Comparison of ENCODE assay signal across 16 cellular contexts in genomic region chr1:43048601-43049011, GRCh38.
A peak's percentile ranks its signal among the peaks of the same experiment; 100 is the strongest.
DNase-seq lines count a peak whose midpoint lies in the region; TF ChIP-seq lines count a peak whose summit lies in the region.
"Had no signal": no experiment of that assay in that cellular context is flagged by ENCODE, and none has a peak within 500 bp of the region (broad histone marks: within the 10 kb centered on the region; RNA-seq: fewer than 3 reads in every experiment).

No MANE protein-coding gene starts in this region.

- H3K4me1 ChIP-seq in Caco-2, result peaks cover 84% of the 10 kb centered on the region
- H3K4me1 ChIP-seq: colonic mucosa had no signal

- no peak for TF ChIP-seq CTCF in retinal pigment epithelial cell (conservative IDR thresholded peaks at IDR 0.05; ENCODE audit: low read depth, low read length)
- TF ChIP-seq CTCF in Caco-2 (IDR thresholded peaks at IDR 0.05; ENCODE audit: insufficient read depth in 1 of 2, low read depth in 1 of 2, low read length in 1 of 2, severe bottlenecking in 1 of 2, unreplicated experiment in 1 of 2), result no peak

- H3K4me1 Mint-ChIP-seq in Caco-2 (ENCODE audit: low read depth, unreplicated experiment), result peaks cover 43% of the 10 kb centered on the region

- H3K36me3 ChIP-seq in Caco-2 (ENCODE audit: control insufficient read depth, insufficient read depth, low read length), result no peaks in the 10 kb centered on the region
- H3K36me3 ChIP-seq: BLaER1, colonic mucosa, pancreas had no signal

- no peaks in the 10 kb centered on the region for H3K27me3 ChIP-seq in Caco-2 (replicated peaks; ENCODE audit: control insufficient read depth, insufficient read depth, low read length)
- H3K27me3 ChIP-seq: BLaER1, colonic mucosa, pancreas had no signal

- no peaks in the 10 kb centered on the region for H3K9me3 Mint-ChIP-seq in Caco-2 (ENCODE audit: unreplicated experiment)

- intact Hi-C loops in Caco-2 (cut with micrococcal nuclease; ENCODE audit: unreplicated experiment), result no loop called here

- CTCF ChIA-PET in Caco-2 (lab: Charles Lee), result no interaction called here

- no peak overlapping the region for H3K4me3 Mint-ChIP-seq in Caco-2 (ENCODE audit: unreplicated experiment)

- peak overlapping the region; percentile 72 for H3K27ac ChIP-seq in epithelial cell of prostate
- H3K27ac ChIP-seq: BLaER1, colonic mucosa, pancreas had no signal

- DNase-seq in GM03348 (ENCODE audit: low spot score) (peak; percentile 27), NCI-H82 (lab: John Stamatoyannopoulos, UW) (peak; percentile 99), epithelial cell of prostate (ENCODE audit: low read depth, low spot score) (peak; percentile 73), retinal pigment epithelial cell (ENCODE audit: low read depth) (peak; percentile 47), Caco-2 (no peak), HuH-7 (ENCODE audit: low spot score) (no peak), NCI-H526 (lab: John Stamatoyannopoulos, UW) (no peak)
- DNase-seq: activated CD4-positive, CD25-positive, alpha-beta regulatory T cell treated with anti-CD3 and anti-CD28 coated beads, Interleukin-2, amount 50 U/mL, for 72 hours; aorta; colonic mucosa; DMS153; MM.1S; NCI-H2081; pancreas; T-helper 2 cell had no signal

- POLR2A ChIA-PET in Caco-2 (lab: Charles Lee), result no interaction called here

- H3K9me3 ChIP-seq in Caco-2, result no peaks in the 10 kb centered on the region
- H3K9me3 ChIP-seq: BLaER1, colonic mucosa, pancreas had no signal

- no peaks in the 10 kb centered on the region for H3K27me3 Mint-ChIP-seq in Caco-2 (ENCODE audit: insufficient read depth, unreplicated experiment)

- H3K36me3 Mint-ChIP-seq in Caco-2 (ENCODE audit: insufficient read depth, unreplicated experiment), result peaks cover 5% of the 10 kb centered on the region

- no peak overlapping the region for H3K4me3 ChIP-seq in retinal pigment epithelial cell (ENCODE audit: low read length)
- no peak overlapping the region for H3K4me3 ChIP-seq in Caco-2 (ENCODE audit: low read depth, low read length)
- H3K4me3 ChIP-seq: BLaER1, colonic mucosa, pancreas had no signal

- H3K27ac Mint-ChIP-seq in Caco-2 (ENCODE audit: unreplicated experiment), result no peak overlapping the region

- BruUV-seq in Caco-2 (replicated peaks; lab: Mats Ljungman, UMichigan), result no TSS peak

Comparison
In these comparisons a context has a peak if more than half of its experiments do, and no peak if none do; other contexts are left out.
1. DNase-seq: peak in GM03348 (single experiment), NCI-H82 (single experiment), epithelial cell of prostate (single experiment) and retinal pigment epithelial cell (single experiment); none in Caco-2 (0 of 2), HuH-7 (single experiment) and NCI-H526 (0 of 2).